19 cellular contexts compared by ENCODE assay signal in the genomic region with DNA sequence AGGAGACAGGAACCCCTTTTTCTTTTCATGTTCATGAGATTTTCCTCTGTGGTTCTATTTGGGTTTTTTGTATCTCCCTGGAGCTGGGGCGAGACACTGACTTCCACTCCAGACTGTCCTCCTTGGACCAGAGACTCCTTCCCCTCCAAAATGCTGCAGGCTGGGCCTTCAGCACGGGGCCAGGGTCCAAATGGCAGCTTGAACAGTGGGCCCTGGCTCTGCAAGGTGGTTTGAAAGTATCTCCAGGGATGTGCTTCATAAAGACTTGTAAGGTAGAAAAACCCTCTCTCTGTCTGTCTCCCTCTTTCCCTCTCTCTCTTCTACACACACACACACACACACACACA.
DNase-seq lines count a peak whose midpoint lies in the region; ATAC-seq and TF ChIP-seq lines count a peak whose summit lies in the region.
"Had no signal": no experiment of that assay in that cellular context is flagged by ENCODE, and none has a peak within 500 bp of the region (broad histone marks: within the 10 kb centered on the region; RNA-seq: fewer than 3 reads in every experiment).

No MANE protein-coding gene starts in this region.

- H3K9me3 ChIP-seq in right cardiac atrium (ENCODE audit: control insufficient read depth, low read length) (no peaks in the 10 kb centered on the region), sigmoid colon (no peaks in the 10 kb centered on the region), vagina (no peaks in the 10 kb centered on the region)
- H3K9me3 ChIP-seq: colonic mucosa had no signal

- H3K36me3 ChIP-seq in sigmoid colon (no peaks in the 10 kb centered on the region), vagina (no peaks in the 10 kb centered on the region)
- H3K36me3 ChIP-seq: colonic mucosa had no signal

- 51% methylated on average over 2 of the region's 2 CpGs for WGBS in right cardiac atrium
- 82 to 91% methylated on average over 2 of the region's 2 CpGs for WGBS in sigmoid colon, 2 donors

- intact Hi-C loops in Right ventricle myocardium superior (cut with DNase I) (no loop called here), cardiac septum (cut with DNase I) (no loop called here), right cardiac atrium (cut with DNase I) (no loop called here), sigmoid colon (cut with DNase I) (loop anchor here (10.0 kb wide), 1 partner anchor 125 kb away; no protein-coding TSS in a partner anchor), vagina (cut with DNase I) (loop anchor here (10.0 kb wide), 1 partner anchor 235 kb away; the partner anchor contains the start of gene ZNF423)

- DNase-seq in Right ventricle myocardium superior = no peak
- DNase-seq in cardiac septum (ENCODE audit: low spot score) = no peak
- peak in 2 of 3 donors; percentile 23 to 37 for DNase-seq in right cardiac atrium
- DNase-seq in sigmoid colon = peak; percentile 50
- DNase-seq in vagina (ENCODE audit: extremely low spot score in 2 of 2) = peak in 1 of 2 donors; percentile 82
- no peak for DNase-seq in NCI-H446 (lab: John Stamatoyannopoulos, UW)
- no peak for DNase-seq in Kasumi-1 (lab: John Stamatoyannopoulos, UW)
- DNase-seq: activated naive CD4-positive, alpha-beta T cell treated with anti-CD3 and anti-CD28 coated beads, Interleukin-2, amount 50 U/mL, for 16 hours; activated T-cell treated with anti-CD3 and anti-CD28 coated beads, Interleukin-2, amount 50 U/mL, for 48 hours; HCEC 1CT; hippocampal formation; NCI-H1105 treated with DMSO at 0.1 percent for 48 hours; NCI-H2081 treated with DMSO at 0.1 percent for 48 hours; NCI-H510A; stimulated activated CD4-positive, alpha-beta T cell treated with anti-CD3 and anti-CD28 coated beads, Interleukin-2, amount 100 ng/mL, for 24 hours; stimulated activated naive CD4-positive, alpha-beta T cell had no signal

- peaks cover 11% of the 10 kb centered on the region for H3K4me1 ChIP-seq in right cardiac atrium (ENCODE audit: control insufficient read depth, insufficient read depth, low read length)
- H3K4me1 ChIP-seq in sigmoid colon = peaks cover 0 to 25% (median 22%) of the 10 kb centered on the region in 4 donors
- H3K4me1 ChIP-seq in vagina = peaks cover 24% of the 10 kb centered on the region
- H3K4me1 ChIP-seq: colonic mucosa had no signal

- TF ChIP-seq CTCF in sigmoid colon (IDR thresholded peaks at IDR 0.05) (no peak), vagina (IDR thresholded peaks at IDR 0.05) (no peak)

- TF ChIP-seq POLR2A in sigmoid colon (IDR thresholded peaks at IDR 0.05) (no peak), vagina (IDR thresholded peaks at IDR 0.05) (no peak)

- ATAC-seq in Right ventricle myocardium superior (ENCODE audit: poor library complexity) = peak; percentile 4
- no peak for ATAC-seq in right cardiac atrium
- ATAC-seq in GM21515 (IDR thresholded peaks at IDR 0.05; ENCODE audit: unreplicated experiment) = no peak

- no peak for TF ChIP-seq EP300 in sigmoid colon (IDR thresholded peaks at IDR 0.05)

- peak overlapping the region; percentile 50 for H3K27ac ChIP-seq in right cardiac atrium (ENCODE audit: low read length)
- H3K27ac ChIP-seq in sigmoid colon = peak overlapping the region; percentile 64 to 76 (median 74)
- peak overlapping the region; percentile 81 for H3K27ac ChIP-seq in vagina
- H3K27ac ChIP-seq: colonic mucosa had no signal

- H3K4me3 ChIP-seq in right cardiac atrium (ENCODE audit: low read length) (no peak overlapping the region), sigmoid colon (no peak overlapping the region), vagina (no peak overlapping the region)
- H3K4me3 ChIP-seq: colonic mucosa, lung had no signal

- H3K27me3 ChIP-seq in right cardiac atrium (ENCODE audit: control insufficient read depth, insufficient read depth) (no peaks in the 10 kb centered on the region), sigmoid colon (no peaks in the 10 kb centered on the region), vagina (no peaks in the 10 kb centered on the region)
- H3K27me3 ChIP-seq: colonic mucosa had no signal

Comparison
In these comparisons a context has a peak if more than half of its experiments do, and no peak if none do; other contexts are left out.
1. DNase-seq: peak in right cardiac atrium (2 of 3) and sigmoid colon (single experiment); none in Right ventricle myocardium superior (single experiment), cardiac septum (single experiment), NCI-H446 (0 of 2) and Kasumi-1 (0 of 2).
2. intact Hi-C loops: an anchor here in sigmoid colon (10.0 kb wide) and vagina (10.0 kb wide); none called in Right ventricle myocardium superior, cardiac septum and right cardiac atrium.
3. Peak in every context shown above with its lines, with median percentiles within 50 percentile points of each other: H3K27ac ChIP-seq.